ENCODE assay signal across 27 cellular contexts in genomic region chr11:112122206-112122605, GRCh38. TPM values are rescaled to one million over a fixed set of nuclear protein-coding genes. Genes with fewer than 3 reads are reported as not detected.
"Had no signal": no experiment of that assay in that cellular context is flagged by ENCODE, and none has a peak within 500 bp of the region (broad histone marks: within the 10 kb centered on the region; RNA-seq: fewer than 3 reads in every experiment).

No MANE protein-coding gene starts in this region.

- H3K4me1 ChIP-seq: colonic mucosa, esophagus muscularis mucosa, left ventricle myocardium inferior, lower lobe of right lung, parathyroid adenoma, prostate gland, right lobe of liver, testis, tibial nerve, upper lobe of right lung had no signal

- H3K9ac ChIP-seq: parathyroid adenoma had no signal

- H3K4me3 ChIP-seq: colonic mucosa, esophagus muscularis mucosa, left ventricle myocardium inferior, lower lobe of right lung, prostate gland, right lobe of liver, spleen, testis, tibial nerve, upper lobe of right lung, vagina had no signal

- H3K27ac ChIP-seq: colonic mucosa, esophagus muscularis mucosa, left ventricle myocardium inferior, lower lobe of right lung, parathyroid adenoma, prostate gland, right lobe of liver, spleen, testis, tibial nerve, upper lobe of right lung, vagina had no signal

- H3K79me2 ChIP-seq: parathyroid adenoma had no signal

- H2AFZ ChIP-seq: parathyroid adenoma had no signal

- H3K9me3 ChIP-seq: colonic mucosa, esophagus muscularis mucosa, left ventricle myocardium inferior, lower lobe of right lung, prostate gland, right lobe of liver, spleen, testis, tibial nerve, upper lobe of right lung, vagina had no signal

- H3K36me3 ChIP-seq: colonic mucosa, lower lobe of right lung, prostate gland, right lobe of liver, tibial nerve, upper lobe of right lung, vagina had no signal

- H3K27me3 ChIP-seq: colonic mucosa, esophagus muscularis mucosa, right lobe of liver, spleen, testis, tibial nerve, upper lobe of right lung, vagina had no signal

- ATAC-seq: left cardiac atrium; lower lobe of right lung; right lobe of liver; stimulated activated memory B cell treated with anti-CD40 and anti-IgM and Interleukin-4, amounts not matched to agents 10 μg/mL and 1 μg/mL and 100 μg/mL, for 72 hours; upper lobe of right lung had no signal

- DNase-seq: colonic mucosa; dermis blood vessel endothelial cell; effector CD4-positive, alpha-beta T cell; endodermal cell; immature natural killer cell; kidney; left cardiac atrium; left ventricle myocardium inferior; lower lobe of right lung; mesendoderm; naive B cell; occipital lobe; retina; right lobe of liver; spleen; stimulated activated CD4-positive, alpha-beta T cell treated with anti-CD3 and anti-CD28 coated beads, Interleukin-15, amount 100 ng/mL, for 24 hours; stimulated activated CD4-positive, alpha-beta T cell treated with anti-CD3 and anti-CD28 coated beads, Interleukin-1b, Interleukin-23, amount 100 ng/mL, for 48 hours; stimulated activated CD4-positive, alpha-beta T cell treated with anti-CD3 and anti-CD28 coated beads, Interleukin-4, amount 100 ng/mL, for 24 hours; testis; upper lobe of right lung had no signal

- FAIRE-seq: endothelial cell of umbilical vein, kidney had no signal

RNA-seq across cellular contexts. Expression of gene TEX12, which starts 45.0 kb away (rescaled TPM):
- total RNA-seq: dermis blood vessel endothelial cell, endodermal cell, kidney, left cardiac atrium, lower lobe of right lung, occipital lobe, upper lobe of right lung, vagina had no signal
- polyA plus RNA-seq: endothelial cell of umbilical vein had no signal
